In the genomic region with DNA sequence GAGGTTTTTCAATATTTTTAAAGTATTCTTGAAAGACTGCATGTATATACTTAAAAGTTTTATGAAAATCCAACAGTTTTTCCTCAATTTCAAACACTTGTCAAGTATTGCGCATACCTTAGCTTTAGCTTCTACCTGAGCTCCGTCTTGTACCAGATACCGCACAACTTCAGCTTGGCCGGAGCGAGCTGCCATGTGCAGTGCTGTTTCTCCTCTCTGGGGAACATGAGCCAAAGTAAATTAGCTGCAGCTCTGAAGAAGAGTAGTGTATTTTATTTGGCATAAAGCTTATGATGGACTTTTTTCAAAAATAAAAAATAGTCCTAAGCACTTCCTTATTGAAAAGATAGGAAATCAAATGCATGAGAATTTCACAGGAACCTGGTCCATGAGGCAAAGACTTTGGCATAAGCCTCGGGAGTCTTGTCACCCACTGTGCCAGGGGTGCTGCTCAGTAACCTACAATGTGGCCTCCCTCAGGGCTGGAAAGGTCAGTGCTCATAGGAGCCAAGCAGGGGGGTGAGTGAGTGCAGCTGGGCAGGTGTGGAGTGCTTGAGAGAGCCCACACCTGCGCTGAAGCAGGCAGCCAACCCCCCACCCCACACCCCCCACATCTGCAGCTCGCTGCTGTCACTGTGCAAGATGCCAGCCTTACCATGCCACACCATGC, we compare ENCODE assay signal across 13 cellular contexts.
A peak's percentile ranks its signal among the peaks of the same experiment; 100 is the strongest.
DNase-seq lines count a peak whose midpoint lies in the region; ATAC-seq and TF ChIP-seq lines count a peak whose summit lies in the region.
"Had no signal": no experiment of that assay in that cellular context is flagged by ENCODE, and none has a peak within 500 bp of the region (broad histone marks: within the 10 kb centered on the region; RNA-seq: fewer than 3 reads in every experiment).

No MANE protein-coding gene starts in this region.

- H2BK120ac ChIP-seq in mesenchymal stem cell (ENCODE audit: low read depth, low read length): no peak overlapping the region

- no peaks in the 10 kb centered on the region for H3K9me2 ChIP-seq in GM23338 (ENCODE audit: insufficient read depth)

- no peak overlapping the region for H3K4me2 ChIP-seq in GM23338
- no peak overlapping the region for H3K4me2 ChIP-seq in mesenchymal stem cell (ENCODE audit: low read length, poor library complexity, severe bottlenecking)

- peak overlapping the region in 1 of 2 experiments; percentile 41 for H3K14ac ChIP-seq in mesenchymal stem cell (ENCODE audit: low read length in 2 of 2)

- H2AFZ ChIP-seq in GM23338: no peak overlapping the region
- H2AFZ ChIP-seq in mesenchymal stem cell (ENCODE audit: low read depth, low read length): no peak overlapping the region

- peak overlapping the region in 1 of 2 experiments; percentile 18 for H2BK12ac ChIP-seq in mesenchymal stem cell (ENCODE audit: low read length in 2 of 2)

- H4K8ac ChIP-seq in mesenchymal stem cell (ENCODE audit: low read length): no peak overlapping the region

- H3K9me3 Mint-ChIP-seq in GM23338: no peaks in the 10 kb centered on the region
- H3K9me3 Mint-ChIP-seq: CD4-positive, CD25-positive, alpha-beta regulatory T cell had no signal

- in situ Hi-C loops in G401 (cut with HindIII; ENCODE audit: low sequenced_read_pairs): no loop called here

- 95% methylated on average over 8 of the region's 8 CpGs for WGBS in mesenchymal stem cell

- H3K4me1 ChIP-seq in GM23338 (ENCODE audit: insufficient read depth) (no peaks in the 10 kb centered on the region), mesenchymal stem cell (ENCODE audit: control insufficient read depth, insufficient read depth, low read depth, low read length) (peaks cover 3% of the 10 kb centered on the region)

- H3K4me3 ChIP-seq in GM23338 (no peak overlapping the region), mesenchymal stem cell (ENCODE audit: insufficient read depth in 1 of 2, low read depth in 1 of 2, low read length in 2 of 2) (no peak overlapping the region)

- ATAC-seq in GM23338: peak; percentile 43; the same call in 2 of the 3 replicates

- no peak overlapping the region for H3K23ac ChIP-seq in mesenchymal stem cell (ENCODE audit: low read length in 2 of 2)

- no peaks in the 10 kb centered on the region for H3K27me3 Mint-ChIP-seq in GM23338 (ENCODE audit: insufficient read depth, low read depth, poor library complexity)
- H3K27me3 Mint-ChIP-seq: B cell had no signal

- H4K91ac ChIP-seq in mesenchymal stem cell (ENCODE audit: low read length): no peak overlapping the region

- peak overlapping the region; percentile 17 for H2BK15ac ChIP-seq in mesenchymal stem cell (ENCODE audit: low read depth, poor library complexity, severe bottlenecking)

- H3K4me1 Mint-ChIP-seq in GM23338: no peaks in the 10 kb centered on the region
- H3K4me1 Mint-ChIP-seq: CD4-positive, CD25-positive, alpha-beta regulatory T cell had no signal

- no peaks in the 10 kb centered on the region for H3K79me2 ChIP-seq in GM23338 (replicated peaks; ENCODE audit: insufficient read depth)

- no peak overlapping the region for H3K27ac Mint-ChIP-seq in GM23338
- H3K27ac Mint-ChIP-seq: B cell; CD4-positive, CD25-positive, alpha-beta regulatory T cell had no signal

- no peaks in the 10 kb centered on the region for H3F3A ChIP-seq in GM23338 (replicated peaks; ENCODE audit: low read depth)

- 0 out of 2 replicates have a peak, but pooled peaks cover 5% of the 10 kb centered on the region for H3K36me3 ChIP-seq in GM23338 (ENCODE audit: insufficient read depth)
- peaks cover 0 to 16% of the 10 kb centered on the region in 2 experiments for H3K36me3 ChIP-seq in mesenchymal stem cell (ENCODE audit: control insufficient read depth in 1 of 2, insufficient read depth in 2 of 2, low read depth in 1 of 2, low read length in 2 of 2)

- no peaks in the 10 kb centered on the region; the same call in 1 of the 2 replicates for H4K20me1 ChIP-seq in GM23338 (replicated peaks; ENCODE audit: insufficient read depth)

- no peaks in the 10 kb centered on the region for H3K9me3 ChIP-seq in mesenchymal stem cell (ENCODE audit: control insufficient read depth, low read length)

- H2BK5ac ChIP-seq in mesenchymal stem cell (ENCODE audit: low read depth, low read length, poor library complexity, severe bottlenecking): no peak overlapping the region

- H3K9ac ChIP-seq in mesenchymal stem cell (ENCODE audit: low read length): no peak overlapping the region

- DNase-seq in G401 (ENCODE audit: low spot score) (peak; percentile 43), GM23338 (ENCODE audit: low spot score) (no peak), cerebellar cortex (ENCODE audit: low spot score) (peak; percentile 45), mesenchymal stem cell (no peak), KG1 (lab: John Stamatoyannopoulos, UW) (no peak), NCI-H524 (lab: John Stamatoyannopoulos, UW) (no peak), D341Med (ENCODE audit: low spot score) (no peak)
- DNase-seq: CD4-positive, CD25-positive, alpha-beta regulatory T cell; H7; NCI-H1048; NCI-H187 treated with DMSO at 0.1 percent for 48 hours; NCI-H524 treated with DMSO at 0.1 percent for 48 hours had no signal

- H3K36me3 Mint-ChIP-seq in GM23338 (ENCODE audit: low read depth): no peaks in the 10 kb centered on the region
- H3K36me3 Mint-ChIP-seq: CD4-positive, CD25-positive, alpha-beta regulatory T cell had no signal

- H3K27ac ChIP-seq in GM23338 (ENCODE audit: low read depth) (no peak overlapping the region), mesenchymal stem cell (ENCODE audit: low read length, poor library complexity, severe bottlenecking) (no peak overlapping the region)

- no peaks in the 10 kb centered on the region for H3K27me3 ChIP-seq in GM23338 (ENCODE audit: insufficient read depth)
- no peaks in the 10 kb centered on the region for H3K27me3 ChIP-seq in mesenchymal stem cell (ENCODE audit: control insufficient read depth in 1 of 2, insufficient read depth in 1 of 2, low read length in 2 of 2)

- no peak overlapping the region for H3K18ac ChIP-seq in mesenchymal stem cell (ENCODE audit: low read depth in 1 of 2, low read length in 2 of 2)

- no peak overlapping the region for H3K4me3 Mint-ChIP-seq in GM23338
- H3K4me3 Mint-ChIP-seq: B cell; CD4-positive, CD25-positive, alpha-beta regulatory T cell had no signal

- H3K79me1 ChIP-seq in mesenchymal stem cell (replicated peaks; ENCODE audit: low read length, poor library complexity, severe bottlenecking): no peaks in the 10 kb centered on the region

- H3K4ac ChIP-seq in mesenchymal stem cell (ENCODE audit: low read depth in 1 of 2, low read length in 2 of 2): no peak overlapping the region

- no peak for TF ChIP-seq CTCF in GM23338 (conservative IDR thresholded peaks at IDR 0.05; ENCODE audit: low read depth in 2 of 2)

- no peak overlapping the region for H2AK5ac ChIP-seq in mesenchymal stem cell (ENCODE audit: low read length, severe bottlenecking)

TF ChIP-seq in GM23338, 12 proteins besides CTCF, POLR2A, EP300 and RAD21 (continues in another document):
- TF ChIP-seq ZNF331 (CRISPR knock-in tag; IDR thresholded peaks at IDR 0.05; ENCODE audit: low read depth) (no peak), EZH2 (IDR thresholded peaks at IDR 0.05; ENCODE audit: low read depth, unreplicated experiment) (no peak), POLR2AphosphoS5 (IDR thresholded peaks at IDR 0.05; ENCODE audit: low read depth) (no peak)
- TF ChIP-seq, protein P1, sequence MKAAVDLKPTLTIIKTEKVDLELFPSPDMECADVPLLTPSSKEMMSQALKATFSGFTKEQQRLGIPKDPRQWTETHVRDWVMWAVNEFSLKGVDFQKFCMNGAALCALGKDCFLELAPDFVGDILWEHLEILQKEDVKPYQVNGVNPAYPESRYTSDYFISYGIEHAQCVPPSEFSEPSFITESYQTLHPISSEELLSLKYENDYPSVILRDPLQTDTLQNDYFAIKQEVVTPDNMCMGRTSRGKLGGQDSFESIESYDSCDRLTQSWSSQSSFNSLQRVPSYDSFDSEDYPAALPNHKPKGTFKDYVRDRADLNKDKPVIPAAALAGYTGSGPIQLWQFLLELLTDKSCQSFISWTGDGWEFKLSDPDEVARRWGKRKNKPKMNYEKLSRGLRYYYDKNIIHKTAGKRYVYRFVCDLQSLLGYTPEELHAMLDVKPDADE (IDR thresholded peaks at IDR 0.05): no peak

Comparison
In these comparisons a context has a peak if more than half of its experiments do, and no peak if none do; other contexts are left out.
1. DNase-seq: peak in G401 (single experiment) and cerebellar cortex (single experiment); none in GM23338 (single experiment), mesenchymal stem cell (single experiment), KG1 (single experiment), NCI-H524 (0 of 2) and D341Med (single experiment).